8 cellular contexts compared by ENCODE assay signal in the genomic region with DNA sequence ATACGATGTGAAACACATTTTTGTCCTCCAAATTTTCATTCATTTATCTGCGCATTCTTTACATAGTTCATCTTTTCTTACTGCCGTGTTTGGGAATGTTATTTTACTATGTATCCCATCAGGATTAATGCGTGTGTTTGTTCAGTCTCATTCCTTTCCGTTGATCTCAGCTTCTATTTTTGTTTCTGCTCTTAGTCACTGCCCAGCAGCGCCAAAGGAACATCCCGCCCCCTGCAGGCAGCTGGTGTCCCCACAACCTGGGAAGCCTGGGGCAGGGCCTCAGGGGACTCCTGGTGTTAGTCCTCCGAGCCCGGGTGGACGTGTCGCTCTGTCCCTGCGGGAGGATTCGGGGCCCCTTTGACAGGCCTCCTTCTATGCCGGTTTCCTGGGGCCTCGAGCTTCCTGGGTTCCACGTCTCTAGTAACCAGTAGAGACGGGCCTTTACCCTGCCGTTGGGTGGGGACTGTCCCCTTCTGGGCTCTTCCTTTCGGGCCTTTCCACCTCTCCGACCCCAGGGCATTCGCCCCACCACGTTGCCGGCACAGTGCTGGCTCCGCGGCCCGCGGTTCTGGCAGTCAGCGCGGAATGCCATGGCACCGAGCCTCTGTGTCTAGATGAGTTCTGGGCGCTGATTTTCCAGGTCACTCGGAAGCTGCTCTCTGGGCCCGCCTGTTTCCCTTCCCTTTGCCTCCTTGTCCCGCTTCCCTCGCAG. TPM values are rescaled to one million over a fixed set of nuclear protein-coding genes. Genes with fewer than 3 reads are reported as not detected.
DNase-seq lines count a peak whose midpoint lies in the region; ATAC-seq and TF ChIP-seq lines count a peak whose summit lies in the region.

No MANE protein-coding gene starts in this region.

- peak; percentile 88 for TF ChIP-seq CTCF in GM12864 (IDR thresholded peaks at IDR 0.05; ENCODE audit: low read depth, low read length, missing control alignments)
- peak; percentile 92 for TF ChIP-seq CTCF in progenitor cell of endocrine pancreas (IDR thresholded peaks at IDR 0.05; ENCODE audit: unreplicated experiment)

- H3K4me1 Mint-ChIP-seq in T-cell (peaks cover 16 to 25% (median 21%) of the 10 kb centered on the region in 3 donors), progenitor cell of endocrine pancreas (ENCODE audit: low read depth) (peaks cover 20% of the 10 kb centered on the region)

- H3K9me3 Mint-ChIP-seq in T-cell (no peaks in the 10 kb centered on the region), progenitor cell of endocrine pancreas (ENCODE audit: low read depth) (peaks cover 3% of the 10 kb centered on the region)

- H3K36me3 Mint-ChIP-seq in T-cell (no peaks in the 10 kb centered on the region), progenitor cell of endocrine pancreas (ENCODE audit: insufficient read depth) (no peaks in the 10 kb centered on the region)

- H3K4me3 ChIP-seq in GM12864 (ENCODE audit: low read depth, low read length) = peak overlapping the region; percentile 40

- H3K27ac Mint-ChIP-seq in T-cell (peak overlapping the region; percentile 83 to 99), progenitor cell of endocrine pancreas (peak overlapping the region; percentile 99)

- intact Hi-C loops in left cardiac atrium (cut with DNase I) = loop anchor here (2.0 to 10.0 kb wide), 4 partner anchors 78 to 692 kb away; a partner anchor contains a TSS

- H3K27me3 Mint-ChIP-seq in T-cell (no peaks in the 10 kb centered on the region), progenitor cell of endocrine pancreas (peaks cover 7% of the 10 kb centered on the region)

- DNase-seq in GM12864 (ENCODE audit: low read depth) (peak; percentile 68), NCI-H1417 (lab: John Stamatoyannopoulos, UW) (peak; percentile 88 to 94 (median 90)), T-cell (peak; percentile 63 to 87 (median 76)), amniotic epithelial cell (ENCODE audit: low read depth) (peak; percentile 97), left cardiac atrium (peak; percentile 93), progenitor cell of endocrine pancreas (ENCODE audit: low spot score, unreplicated experiment) (peak; percentile 94), ureter (ENCODE audit: low spot score) (peak; percentile 95)

- POLR2A ChIA-PET in T-cell (lab: Charles Lee) = interaction anchor here (0.8 to 1.5 kb wide), 3 partner anchors 12 to 79 kb away, joined by 3 to 7 read pairs (median 7); no protein-coding TSS in a partner anchor

- CTCF ChIA-PET in T-cell (lab: Charles Lee) = interaction anchor here (0.5 to 4.5 kb wide), 25 partner anchors 10 to 694 kb away, joined by 3 to 63 read pairs (median 4); a partner anchor contains a TSS

- peak overlapping the region; percentile 94 to 95 (median 94) for H3K4me3 Mint-ChIP-seq in T-cell
- peak overlapping the region; percentile 72 for H3K4me3 Mint-ChIP-seq in progenitor cell of endocrine pancreas (ENCODE audit: low read depth)

- peak; percentile 48 for ATAC-seq in HG02642 (IDR thresholded peaks at IDR 0.05; ENCODE audit: poor library complexity, unreplicated experiment)
- ATAC-seq in T-cell (replicated peaks in 1 of 4) = peak; percentile 53 to 68 (median 64)
- ATAC-seq in left cardiac atrium = peak; percentile 91

RNA-seq across cellular contexts. Expression of a gene that starts 39.8 kb away (rescaled TPM):
- 10 to 100 TPM in 1 of 5 donors, 1 to 10 TPM in 4; 3.8 to 13.5 (median 6.2) TPM for total RNA-seq in T-cell
- 10 to 100 TPM; 25.3 to 53.7 TPM for total RNA-seq in left cardiac atrium
- total RNA-seq in progenitor cell of endocrine pancreas = 154 and 179 TPM in 2 replicates
- total RNA-seq in ureter = 65.3 TPM

RNA-seq across cellular contexts. Expression of a gene that starts 50.6 kb away (rescaled TPM):
- total RNA-seq in T-cell (10 to 100 TPM in 1 of 5 donors, 1 to 10 TPM in 4; 4.5 to 14.3 (median 7.3) TPM), left cardiac atrium (10 to 100 TPM; 27.4 to 37.7 TPM), progenitor cell of endocrine pancreas (18.9 and 19.1 TPM in 2 replicates), ureter (49.0 TPM)

Comparison
In these comparisons a context has a peak if more than half of its experiments do, and no peak if none do; other contexts are left out.
1. Peak in every context shown above with its lines: DNase-seq, ATAC-seq and H3K4me3 ChIP-seq.